In the genomic region with DNA sequence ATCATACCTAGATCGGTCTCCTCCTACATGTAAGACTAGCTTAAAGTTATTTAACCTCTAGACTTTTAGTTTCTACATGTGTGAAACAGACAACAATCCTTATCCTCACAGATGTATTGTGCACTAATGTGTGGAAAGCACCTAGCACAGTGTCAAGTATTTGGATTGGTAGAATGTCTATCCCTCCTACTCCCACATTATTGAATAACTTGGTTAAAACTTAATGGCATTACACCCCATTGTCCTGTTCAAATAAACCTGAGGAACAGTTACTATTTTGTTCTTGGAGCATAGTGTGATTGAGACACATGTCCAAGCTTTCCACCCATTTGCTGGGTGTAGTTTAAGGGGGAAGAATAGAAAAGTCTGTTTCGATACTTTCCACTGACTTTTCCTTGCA, we compare ENCODE assay signal across 25 cellular contexts.
"Had no signal": no experiment of that assay in that cellular context is flagged by ENCODE, and none has a peak within 500 bp of the region (broad histone marks: within the 10 kb centered on the region; RNA-seq: fewer than 3 reads in every experiment).

No MANE protein-coding gene starts in this region.

- ATAC-seq: effector memory CD8-positive, alpha-beta T cell; esophagus mucosa; foreskin keratinocyte; gastrocnemius medialis; gastroesophageal sphincter; heart left ventricle; heart right ventricle had no signal

- H3K4me1 ChIP-seq: colonic mucosa, foreskin keratinocyte had no signal

- H3K27me3 ChIP-seq: colonic mucosa, dorsolateral prefrontal cortex, esophagus muscularis mucosa, esophagus squamous epithelium, foreskin keratinocyte, gastrocnemius medialis, gastroesophageal sphincter, heart left ventricle, heart right ventricle had no signal

- H3K4me3 Mint-ChIP-seq: dendritic cell treated with granulocyte-macrophage colony-stimulating factor and Interleukin-4, amounts not matched to agents 40 ng/mL and 50 ng/mL, for 4 days; effector memory CD8-positive, alpha-beta T cell; endodermal cell had no signal

- H3K9me3 ChIP-seq: colonic mucosa, esophagus muscularis mucosa, esophagus squamous epithelium, gastrocnemius medialis, gastroesophageal sphincter, heart left ventricle, heart right ventricle had no signal

- H3K9me3 Mint-ChIP-seq: dendritic cell treated with granulocyte-macrophage colony-stimulating factor and Interleukin-4, amounts not matched to agents 40 ng/mL and 50 ng/mL, for 4 days; effector memory CD8-positive, alpha-beta T cell; endodermal cell had no signal

- H3K27ac Mint-ChIP-seq: dendritic cell treated with granulocyte-macrophage colony-stimulating factor and Interleukin-4, amounts not matched to agents 40 ng/mL and 50 ng/mL, for 4 days; effector memory CD8-positive, alpha-beta T cell; endodermal cell had no signal

- H3K4me3 ChIP-seq: colonic mucosa, coronary artery, dorsolateral prefrontal cortex, esophagus muscularis mucosa, esophagus squamous epithelium, gastrocnemius medialis, gastroesophageal sphincter, heart left ventricle, heart right ventricle had no signal

- H3K27ac ChIP-seq: colonic mucosa, coronary artery, dorsolateral prefrontal cortex, epithelial cell of prostate, esophagus muscularis mucosa, esophagus squamous epithelium, foreskin keratinocyte, gastrocnemius medialis, gastroesophageal sphincter, heart left ventricle, heart right ventricle had no signal

- DNase-seq: colonic mucosa; cortex of kidney; dermis blood vessel endothelial cell; dorsolateral prefrontal cortex; effector CD4-positive, alpha-beta T cell; effector CD8-positive, alpha-beta T cell; effector memory CD4-positive, alpha-beta T cell; effector memory CD8-positive, alpha-beta T cell; endodermal cell; erythroblast; esophagus squamous epithelium; foreskin fibroblast; foreskin keratinocyte; foreskin melanocyte; gastrocnemius medialis; glutamatergic neuron; head of caudate nucleus; heart left ventricle; heart right ventricle had no signal

- H3K36me3 ChIP-seq: colonic mucosa, esophagus muscularis mucosa, esophagus squamous epithelium, gastrocnemius medialis, gastroesophageal sphincter, heart left ventricle, heart right ventricle had no signal
